ENCODE assay signal across 10 cellular contexts in the genomic region with DNA sequence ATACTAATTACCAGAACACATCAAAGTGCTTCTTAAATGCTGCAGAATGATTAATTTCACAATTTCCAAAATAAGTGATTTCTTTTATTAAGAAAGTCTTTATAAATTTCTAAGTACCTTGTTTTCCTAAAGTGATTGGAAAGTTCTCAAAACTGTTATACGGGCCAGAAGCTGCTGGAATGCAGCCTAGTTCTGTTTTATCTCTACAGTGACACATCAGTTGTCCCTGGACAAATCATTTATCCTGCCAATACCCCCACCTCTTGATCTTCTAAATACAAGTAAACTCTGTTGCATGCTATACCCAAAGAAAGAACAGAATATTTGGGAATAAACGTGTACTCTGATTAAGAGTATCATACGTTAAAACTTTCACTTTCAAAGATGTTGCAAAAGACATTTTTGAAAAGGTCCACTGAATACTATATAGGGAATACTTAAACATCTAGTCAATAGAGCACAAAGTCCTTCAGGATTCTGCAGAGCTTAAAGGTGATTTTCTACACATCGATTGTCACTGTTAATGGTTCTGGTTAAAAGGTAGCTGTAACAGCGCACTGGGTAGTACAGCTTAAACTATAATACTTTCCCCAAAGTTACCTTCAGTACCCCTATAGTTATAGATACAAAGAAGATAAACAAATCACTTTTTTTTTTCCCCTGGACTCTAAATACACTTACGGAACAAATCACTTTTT.
DNase-seq lines count a peak whose midpoint lies in the region; ATAC-seq and TF ChIP-seq lines count a peak whose summit lies in the region.
"Had no signal": no experiment of that assay in that cellular context is flagged by ENCODE, and none has a peak within 500 bp of the region (broad histone marks: within the 10 kb centered on the region; RNA-seq: fewer than 3 reads in every experiment).

No MANE protein-coding gene starts in this region.

- 30% methylated on average over 5 of the region's 6 CpGs for WGBS in mammary epithelial cell (ENCODE audit: low coverage, missing lambda C conversion rate)
- whole genome bisulfite sequencing in right lobe of liver (ENCODE audit: insufficient coverage, low coverage, low lambda C conversion rate, missing lambda C conversion rate) = 5% methylated on average over 6 of the region's 6 CpGs

- TF ChIP-seq CTCF in mammary epithelial cell (conservative IDR thresholded peaks at IDR 0.05 in 1 of 2, IDR thresholded peaks at IDR 0.05 in 1 of 2; ENCODE audit: extremely low read depth in 1 of 2, insufficient read depth in 1 of 2, low read depth in 1 of 2, low read length in 2 of 2) = no peak
- TF ChIP-seq CTCF in right lobe of liver (IDR thresholded peaks at IDR 0.05) = no peak
- TF ChIP-seq CTCF in uterus (IDR thresholded peaks at IDR 0.05) = no peak

- H3K27me3 ChIP-seq in mammary epithelial cell (ENCODE audit: insufficient read depth, low read length) (no peaks in the 10 kb centered on the region), right lobe of liver (no peaks in the 10 kb centered on the region), uterus (no peaks in the 10 kb centered on the region)

- no peaks in the 10 kb centered on the region for H3K36me3 ChIP-seq in mammary epithelial cell (ENCODE audit: insufficient read depth, low read length)
- H3K36me3 ChIP-seq in right lobe of liver = peaks cover 0 to 14% (median 0%) of the 10 kb centered on the region in 4 donors
- no peaks in the 10 kb centered on the region for H3K36me3 ChIP-seq in uterus

- dilution Hi-C loops in mammary epithelial cell (cut with HindIII; ENCODE audit: low sequenced_read_pairs) = no loop called here

- TF ChIP-seq POLR2A in right lobe of liver (IDR thresholded peaks at IDR 0.05) (no peak), uterus (IDR thresholded peaks at IDR 0.05) (no peak)

- no peaks in the 10 kb centered on the region for H3K9me3 ChIP-seq in mammary epithelial cell (replicated peaks; ENCODE audit: insufficient read depth, low read length)
- no peaks in the 10 kb centered on the region for H3K9me3 ChIP-seq in right lobe of liver
- H3K9me3 ChIP-seq in uterus = no peaks in the 10 kb centered on the region

- H4K20me1 ChIP-seq in mammary epithelial cell (ENCODE audit: insufficient read depth, low read length) = no peaks in the 10 kb centered on the region

- H2AFZ ChIP-seq in mammary epithelial cell (ENCODE audit: low read depth, low read length) = no peak overlapping the region
- H2AFZ ChIP-seq: parathyroid adenoma had no signal

- intact Hi-C loops in Right ventricle myocardium inferior (cut with DNase I) (no loop called here), cardiac septum (cut with DNase I) (no loop called here), mammary epithelial cell (cut with micrococcal nuclease) (no loop called here), right lobe of liver (cut with DNase I) (no loop called here), uterus (cut with DNase I; ENCODE audit: low total_unique reads) (no loop called here)

- H3K79me2 ChIP-seq in mammary epithelial cell (ENCODE audit: insufficient read depth, low read length) = peaks cover 6% of the 10 kb centered on the region
- H3K79me2 ChIP-seq: parathyroid adenoma had no signal

- ATAC-seq in Right ventricle myocardium inferior (peak; percentile 26), right lobe of liver (peak; percentile 72 to 80 (median 73)), GM19463 (IDR thresholded peaks at IDR 0.05; ENCODE audit: unreplicated experiment) (no peak), HG03175 (IDR thresholded peaks at IDR 0.05; ENCODE audit: unreplicated experiment) (no peak)
- ATAC-seq: esophagus mucosa had no signal

- H3K4me3 ChIP-seq in mammary epithelial cell (replicated peaks in 1 of 3; ENCODE audit: insufficient read depth in 1 of 3, low read depth in 2 of 3, low read length in 3 of 3) = no peak overlapping the region
- peak overlapping the region in 1 of 3 donors; percentile 0 for H3K4me3 ChIP-seq in right lobe of liver
- H3K4me3 ChIP-seq in uterus = peak overlapping the region in 1 of 2 donors; percentile 5

- BruUV-seq in mammary epithelial cell (replicated peaks; lab: Mats Ljungman, UMichigan) = no TSS peak

- peak overlapping the region; percentile 37 for H3K27ac ChIP-seq in mammary epithelial cell (ENCODE audit: insufficient read depth, low read depth, low read length)
- peak overlapping the region; percentile 4 to 55 (median 53) for H3K27ac ChIP-seq in right lobe of liver
- peak overlapping the region; percentile 54 to 58 for H3K27ac ChIP-seq in uterus
- H3K27ac ChIP-seq: parathyroid adenoma had no signal

- H3K4me1 ChIP-seq in mammary epithelial cell (ENCODE audit: insufficient read depth, low read length) = peaks cover 28% of the 10 kb centered on the region
- peaks cover 0 to 34% (median 16%) of the 10 kb centered on the region in 4 donors for H3K4me1 ChIP-seq in right lobe of liver
- H3K4me1 ChIP-seq in uterus = peaks cover 7 to 13% of the 10 kb centered on the region in 2 donors

- no peak for DNase-seq in Right ventricle myocardium inferior (ENCODE audit: missing footprints)
- DNase-seq in cardiac septum (ENCODE audit: low spot score) = no peak
- no peak for DNase-seq in mammary epithelial cell
- no peak for DNase-seq in right lobe of liver
- no peak for DNase-seq in uterus
- DNase-seq in RKO (ENCODE audit: low spot score) = no peak

- peak overlapping the region; percentile 34 for H3K9ac ChIP-seq in mammary epithelial cell (ENCODE audit: insufficient read depth, low read length)
- H3K9ac ChIP-seq: parathyroid adenoma had no signal

- CTCF ChIA-PET in mammary epithelial cell (lab: Charles Lee; ENCODE audit: low non-redundant PET) = no interaction called here

- in situ Hi-C loops in mammary epithelial cell (cut with MboI; ENCODE audit: low sequenced_read_pairs in 2 of 2) = no loop called here

- H3K4me2 ChIP-seq in mammary epithelial cell (ENCODE audit: insufficient read depth, low read depth, low read length) = peak overlapping the region; percentile 78

Comparison
In these comparisons a context has a peak if more than half of its experiments do, and no peak if none do; other contexts are left out.
1. ATAC-seq: peak in Right ventricle myocardium inferior (single experiment) and right lobe of liver (4 of 4); none in GM19463 (single experiment) and HG03175 (single experiment).
2. Peak in every context shown above with its lines, with median percentiles within 50 percentile points of each other: H3K27ac ChIP-seq.